Comparison of ENCODE assay signal across 1 cellular context in genomic region chr18:47932603-47933002, GRCh38.
A peak's percentile ranks its signal among the peaks of the same experiment; 100 is the strongest.
TF ChIP-seq lines count a peak whose summit lies in the region.

No MANE protein-coding gene starts in this region.

TF ChIP-seq in HepG2, 621 proteins besides CTCF, POLR2A, EP300 and RAD21:
- TF ChIP-seq CENPT (CRISPR knock-in tag; IDR thresholded peaks at IDR 0.05; ENCODE audit: low read depth) (no peak), MAFF (IDR thresholded peaks at IDR 0.05; ENCODE audit: low read depth, low read length) (peak; percentile 51; the same call in 1 of the 2 replicates), MEIS2 (CRISPR knock-in tag; IDR thresholded peaks at IDR 0.05) (no peak), MAFK (conservative IDR thresholded peaks at IDR 0.05 in 1 of 2, IDR thresholded peaks at IDR 0.05 in 1 of 2; ENCODE audit: low read length in 2 of 2) (peak; percentile 41 to 62; a peak in 3 of 4 replicates)
